Comparison of ENCODE assay signal across 1 cellular context in genomic region chr1:212691561-212692071, GRCh38.
TF ChIP-seq lines count a peak whose summit lies in the region.

No MANE protein-coding gene starts in this region.

TF ChIP-seq in GM12878, 131 proteins besides CTCF, POLR2A, EP300 and RAD21 (continued from another document):
- 0 out of 2 replicates have a peak, but pooled peaks have one; percentile 37 for TF ChIP-seq ZNF687 (IDR thresholded peaks at IDR 0.05)
- no peak for TF ChIP-seq ASH2L (IDR thresholded peaks at IDR 0.05; ENCODE audit: borderline replicate concordance, low read depth)
- no peak for TF ChIP-seq ESRRA (IDR thresholded peaks at IDR 0.05; ENCODE audit: low read length)
- no peak for TF ChIP-seq SIX5 (IDR thresholded peaks at IDR 0.05; ENCODE audit: low read depth, low read length, severe bottlenecking)
- TF ChIP-seq SUZ12 (IDR thresholded peaks at IDR 0.05; ENCODE audit: unreplicated experiment) = no peak
- no peak; the same call in 1 of the 2 replicates for TF ChIP-seq ATF7 (IDR thresholded peaks at IDR 0.05; ENCODE audit: low read depth)
- TF ChIP-seq DPF2 (IDR thresholded peaks at IDR 0.05) = 0 out of 2 replicates have a peak, but pooled peaks have one; percentile 48
- no peak for TF ChIP-seq GATAD2B (conservative IDR thresholded peaks at IDR 0.05; ENCODE audit: low read depth)
- no peak for TF ChIP-seq HSF1 (IDR thresholded peaks at IDR 0.05; ENCODE audit: low read depth, low read length)
- no peak for TF ChIP-seq SRF (IDR thresholded peaks at IDR 0.05; ENCODE audit: low read depth in 2 of 2, low read length in 2 of 2)
TF ChIP-seq in GM12878: peak in this region for 24.
